ENCODE assay signal across 7 cellular contexts in the genomic region with DNA sequence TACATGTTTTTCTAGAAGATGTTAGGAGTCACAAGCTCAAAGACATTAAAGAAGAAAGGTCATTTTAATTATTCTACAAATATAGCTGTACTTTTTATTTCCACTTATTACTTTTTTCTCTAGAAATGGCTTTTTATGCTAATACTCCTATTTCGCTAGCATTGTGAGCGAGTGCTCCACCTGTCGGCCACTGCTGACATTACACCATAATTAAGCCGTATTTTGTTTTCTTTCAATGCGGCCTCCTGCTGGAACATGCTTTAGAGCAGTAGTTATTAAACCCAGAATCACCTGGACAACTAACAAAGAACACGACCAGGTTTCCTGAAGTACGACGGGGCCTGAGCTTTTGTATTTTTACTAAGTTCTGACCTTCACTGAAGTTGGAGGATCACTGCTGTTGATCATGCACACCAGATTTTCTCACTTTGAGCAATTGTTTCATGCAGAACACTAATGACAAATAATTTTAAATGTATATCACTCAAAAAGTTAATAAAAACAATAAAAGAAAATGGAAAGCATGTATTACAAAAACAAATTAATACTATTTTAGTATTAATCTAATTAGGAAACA.
DNase-seq lines count a peak whose midpoint lies in the region; ATAC-seq, FAIRE-seq and TF ChIP-seq lines count a peak whose summit lies in the region.

No MANE protein-coding gene starts in this region.

- H3K27me3 Mint-ChIP-seq in activated CD4-positive, alpha-beta T cell treated with anti-CD3 and anti-CD28 coated beads, Interleukin-2, amount 10 ng/mL, durations not matched to agents 7 days and 5 days: peaks cover 13% of the 10 kb centered on the region

- DNase-seq in NCI-H146 treated with DMSO at 0.1 percent for 48 hours (lab: John Stamatoyannopoulos, UW; ENCODE audit: unreplicated experiment) (peak; percentile 89), fibroblast of lung (ENCODE audit: low read depth in 2 of 2) (peak; percentile 14 to 61), pancreas (peak in 4 of 6 donors; percentile 3 to 67 (median 46))
- peak; percentile 18 for DNase-seq in activated CD4-positive, alpha-beta T cell treated with anti-CD3 and anti-CD28 coated beads, Interleukin-2, amount 10 ng/mL, durations not matched to agents 7 days and 5 days

- no peaks in the 10 kb centered on the region for H3K27me3 ChIP-seq in DOHH2 (ENCODE audit: control insufficient read depth, low read length)
- H3K27me3 ChIP-seq in fibroblast of lung (ENCODE audit: control insufficient read depth, insufficient read depth, low read length): peaks cover 2% of the 10 kb centered on the region
- H3K27me3 ChIP-seq in pancreas: no peaks in the 10 kb centered on the region

- no peak overlapping the region for H3K4me2 ChIP-seq in DOHH2 (ENCODE audit: low read length)
- H3K4me2 ChIP-seq in fibroblast of lung (ENCODE audit: extremely low read depth, insufficient read depth, low read length): no peak overlapping the region

- POLR2A ChIA-PET in activated CD4-positive, alpha-beta T cell treated with anti-CD3 and anti-CD28 coated beads, Interleukin-2, amount 10 ng/mL, durations not matched to agents 7 days and 5 days (lab: Charles Lee): no interaction called here

- no peaks in the 10 kb centered on the region for H3F3A ChIP-seq in DOHH2 (ENCODE audit: control insufficient read depth, insufficient read depth)

- H3K4me3 Mint-ChIP-seq in activated CD4-positive, alpha-beta T cell treated with anti-CD3 and anti-CD28 coated beads, Interleukin-2, amount 10 ng/mL, durations not matched to agents 7 days and 5 days: no peak overlapping the region

- H3K9me2 ChIP-seq in DOHH2 (replicated peaks; ENCODE audit: control insufficient read depth, low read length): no peaks in the 10 kb centered on the region

- ATAC-seq in GM21423 (IDR thresholded peaks at IDR 0.05; ENCODE audit: unreplicated experiment) (peak; percentile 72), pancreas (peak; percentile 46 to 87 (median 77)), HG03135 (IDR thresholded peaks at IDR 0.05; ENCODE audit: unreplicated experiment) (no peak)

- H4K20me1 ChIP-seq in DOHH2 (ENCODE audit: control insufficient read depth, insufficient read depth, low read depth, low read length) (no peaks in the 10 kb centered on the region), fibroblast of lung (ENCODE audit: control insufficient read depth, extremely low read depth, insufficient read depth, low read length) (no peaks in the 10 kb centered on the region)

- no peak overlapping the region for H2AFZ ChIP-seq in fibroblast of lung (ENCODE audit: low read length)

- no peak overlapping the region for H3K27ac Mint-ChIP-seq in activated CD4-positive, alpha-beta T cell treated with anti-CD3 and anti-CD28 coated beads, Interleukin-2, amount 10 ng/mL, durations not matched to agents 7 days and 5 days

- H3K79me2 ChIP-seq in DOHH2 (ENCODE audit: control insufficient read depth, low read length) (no peaks in the 10 kb centered on the region), fibroblast of lung (ENCODE audit: control insufficient read depth, insufficient read depth, low read length) (no peaks in the 10 kb centered on the region)

- H3K9me3 ChIP-seq in DOHH2 (ENCODE audit: control insufficient read depth, insufficient read depth, low read length): no peaks in the 10 kb centered on the region
- H3K9me3 ChIP-seq in fibroblast of lung (ENCODE audit: control insufficient read depth, insufficient read depth, low read depth, low read length): no peaks in the 10 kb centered on the region
- no peaks in the 10 kb centered on the region for H3K9me3 ChIP-seq in pancreas

- H3K36me3 ChIP-seq in DOHH2 (ENCODE audit: control insufficient read depth, low read length) (no peaks in the 10 kb centered on the region), fibroblast of lung (ENCODE audit: control insufficient read depth, insufficient read depth, low read length) (no peaks in the 10 kb centered on the region), pancreas (no peaks in the 10 kb centered on the region)

- H3K4me1 Mint-ChIP-seq in activated CD4-positive, alpha-beta T cell treated with anti-CD3 and anti-CD28 coated beads, Interleukin-2, amount 10 ng/mL, durations not matched to agents 7 days and 5 days: peaks cover 2% of the 10 kb centered on the region

- peak; percentile 85 for FAIRE-seq in pancreas (lab: Jason Lieb, UNC)

- H3K9ac ChIP-seq in fibroblast of lung (ENCODE audit: insufficient read depth, low read length): no peak overlapping the region

- WGBS in pancreas, 2 donors: 1 to 2% methylated on average over 8 of the region's 8 CpGs

- peak; percentile 79 for TF ChIP-seq CTCF in DOHH2 (IDR thresholded peaks at IDR 0.05; ENCODE audit: low read depth, low read length, poor library complexity, severe bottlenecking)
- peak; percentile 87 to 88 for TF ChIP-seq CTCF in fibroblast of lung (conservative IDR thresholded peaks at IDR 0.05 in 1 of 2, IDR thresholded peaks at IDR 0.05 in 1 of 2; ENCODE audit: low read depth in 1 of 2, low read length in 2 of 2)
- peak; percentile 39 to 74 (median 60) for TF ChIP-seq CTCF in pancreas (IDR thresholded peaks at IDR 0.05)

- H3K4me1 ChIP-seq in DOHH2 (ENCODE audit: control insufficient read depth, low read length) (no peaks in the 10 kb centered on the region), fibroblast of lung (ENCODE audit: control insufficient read depth, extremely low read depth, insufficient read depth, low read length) (no peaks in the 10 kb centered on the region), pancreas (no peaks in the 10 kb centered on the region)

- H3K27ac ChIP-seq in DOHH2 (ENCODE audit: low read depth, low read length): no peak overlapping the region
- no peak overlapping the region for H3K27ac ChIP-seq in fibroblast of lung (ENCODE audit: insufficient read depth, low read length)
- H3K27ac ChIP-seq in pancreas: no peak overlapping the region

- H3K4me3 ChIP-seq in DOHH2 (ENCODE audit: low read length) (no peak overlapping the region), fibroblast of lung (replicated peaks in 1 of 4; ENCODE audit: control extremely low read depth in 1 of 4, insufficient read depth in 1 of 4, low read depth in 3 of 4, low read length in 4 of 4) (no peak overlapping the region), pancreas (no peak overlapping the region)

- H3K36me3 Mint-ChIP-seq in activated CD4-positive, alpha-beta T cell treated with anti-CD3 and anti-CD28 coated beads, Interleukin-2, amount 10 ng/mL, durations not matched to agents 7 days and 5 days (ENCODE audit: low read depth): no peaks in the 10 kb centered on the region

- no peaks in the 10 kb centered on the region for H3K9me3 Mint-ChIP-seq in activated CD4-positive, alpha-beta T cell treated with anti-CD3 and anti-CD28 coated beads, Interleukin-2, amount 10 ng/mL, durations not matched to agents 7 days and 5 days

- intact Hi-C loops in pancreas (cut with DNase I): loop anchor here in 1 of 3 donors (5.0 kb wide), 1 partner anchor 296 kb away; no protein-coding TSS in a partner anchor

- CTCF ChIA-PET in activated CD4-positive, alpha-beta T cell treated with anti-CD3 and anti-CD28 coated beads, Interleukin-2, amount 10 ng/mL, durations not matched to agents 7 days and 5 days (lab: Charles Lee): interaction anchor here (2.1 kb wide), 1 partner anchor 10 kb away, joined by 4 read pairs; no protein-coding TSS in a partner anchor

Comparison
In these comparisons a context has a peak if more than half of its experiments do, and no peak if none do; other contexts are left out.
1. DNase-seq: peak in every context shown above with its lines; median percentile 89 in NCI-H146 treated with DMSO at 0.1 percent for 48 hours; 46 in pancreas; 38 in fibroblast of lung; 18 in activated CD4-positive, alpha-beta T cell treated with anti-CD3 and anti-CD28 coated beads, Interleukin-2, amount 10 ng/mL, durations not matched to agents 7 days and 5 days.